Comparison of ENCODE assay signal across 19 cellular contexts in genomic region chr2:85729825-85730510, GRCh38. TPM values are rescaled to one million over a fixed set of nuclear protein-coding genes. Genes with fewer than 3 reads are reported as not detected.
"Had no signal": no experiment of that assay in that cellular context is flagged by ENCODE, and none has a peak within 500 bp of the region (broad histone marks: within the 10 kb centered on the region; RNA-seq: fewer than 3 reads in every experiment).

No MANE protein-coding gene starts in this region.

- H3K4me1 Mint-ChIP-seq: activated naive CD4-positive, alpha-beta T cell treated with anti-CD3 and anti-CD28 coated beads, Interleukin-2, amount 50 U/mL, for 24 hours had no signal

- H3K9me3 Mint-ChIP-seq: activated naive CD4-positive, alpha-beta T cell treated with anti-CD3 and anti-CD28 coated beads, Interleukin-2, amount 50 U/mL, for 24 hours; activated T-cell treated with anti-CD3 and anti-CD28 coated beads, Interleukin-2, amount 50 U/mL, for 4 hours; mesothelial cell of epicardium; natural killer cell treated with Interleukin-12 subunit alpha and Interleukin-12 subunit beta and Interleukin-15 and Interleukin-18, amount 100 ng/mL, for 72 hours; T-helper 1 cell treated with Interleukin-12 subunit alpha and Interleukin-12 subunit beta and Interleukin-4 antibody, amounts not matched to agents 30 μg/mL and 1 μg/mL, for 36 hours had no signal

- DNase-seq: activated CD4-positive, alpha-beta T cell treated with anti-CD3 and anti-CD28 coated beads, Interleukin-2, amount 50 U/mL, for 1 hour; activated CD8-positive, alpha-beta memory T cell treated with anti-CD3 and anti-CD28 coated beads, Interleukin-2, amount 50 U/mL, for 4 hours; activated T-cell treated with anti-CD3 and anti-CD28 coated beads, Interleukin-2, amount 50 U/mL, for 4 hours; effector CD4-positive, alpha-beta T cell; stimulated activated CD4-positive, alpha-beta T cell treated with anti-CD3 and anti-CD28 coated beads, Interleukin-12 subunit alpha, Interleukin-12 subunit beta, amount 100 ng/mL, for 4 hours; stimulated activated CD4-positive, alpha-beta T cell treated with anti-CD3 and anti-CD28 coated beads, Interleukin-2, amount 100 ng/mL, for 24 hours; stimulated activated naive CD8-positive, alpha-beta T cell treated with anti-CD3 and anti-CD28 coated beads, Interleukin-15, Interleukin-2, amounts not matched to agents 100 U/mL and 50 U/mL, for 24 hours; upper lobe of left lung had no signal

- H3K27ac ChIP-seq: breast epithelium, esophagus muscularis mucosa had no signal

- H3K36me3 ChIP-seq: ascending aorta, breast epithelium, esophagus muscularis mucosa, upper lobe of left lung had no signal

- H3K27me3 ChIP-seq: ascending aorta, breast epithelium, esophagus muscularis mucosa, upper lobe of left lung had no signal

- H3K27ac Mint-ChIP-seq: activated naive CD4-positive, alpha-beta T cell treated with anti-CD3 and anti-CD28 coated beads, Interleukin-2, amount 50 U/mL, for 24 hours; mesothelial cell of epicardium; T-helper 1 cell treated with Interleukin-12 subunit alpha and Interleukin-12 subunit beta and Interleukin-4 antibody, amounts not matched to agents 30 μg/mL and 1 μg/mL, for 36 hours had no signal

- H3K9me3 ChIP-seq: ascending aorta, breast epithelium, esophagus muscularis mucosa, upper lobe of left lung had no signal

- H3K27me3 Mint-ChIP-seq: activated naive CD4-positive, alpha-beta T cell treated with anti-CD3 and anti-CD28 coated beads, Interleukin-2, amount 50 U/mL, for 24 hours had no signal

- H3K36me3 Mint-ChIP-seq: activated naive CD4-positive, alpha-beta T cell treated with anti-CD3 and anti-CD28 coated beads, Interleukin-2, amount 50 U/mL, for 24 hours; mesothelial cell of epicardium; natural killer cell treated with Interleukin-12 subunit alpha and Interleukin-12 subunit beta and Interleukin-15 and Interleukin-18, amount 100 ng/mL, for 72 hours had no signal

- H3K4me3 ChIP-seq: ascending aorta, esophagus muscularis mucosa, upper lobe of left lung had no signal

- H3K4me3 Mint-ChIP-seq: activated naive CD4-positive, alpha-beta T cell treated with anti-CD3 and anti-CD28 coated beads, Interleukin-2, amount 50 U/mL, for 24 hours; mesothelial cell of epicardium; T-helper 1 cell treated with Interleukin-12 subunit alpha and Interleukin-12 subunit beta and Interleukin-4 antibody, amounts not matched to agents 30 μg/mL and 1 μg/mL, for 36 hours had no signal

- ATAC-seq: activated CD4-positive, CD25-positive, alpha-beta regulatory T cell treated with anti-CD3 and anti-CD28 coated beads, Interleukin-2, amount 50 U/mL, for 24 hours; activated T-cell treated with anti-CD3 and anti-CD28 coated beads, Interleukin-2, amount 50 U/mL, for 4 hours; stimulated activated naive CD8-positive, alpha-beta T cell treated with anti-CD3 and anti-CD28 coated beads, Interleukin-15, Interleukin-2, amounts not matched to agents 100 U/mL and 50 U/mL, for 24 hours had no signal

RNA-seq across cellular contexts. Expression of gene ATOH8, which starts 23.8 kb away (rescaled TPM):
- total RNA-seq: activated T-cell treated with anti-CD3 and anti-CD28 coated beads, Interleukin-2, amount 50 U/mL, for 4 hours; natural killer cell treated with Interleukin-12 subunit alpha and Interleukin-12 subunit beta and Interleukin-15 and Interleukin-18, amount 100 ng/mL, for 72 hours had no signal

RNA-seq across cellular contexts. Expression of gene GNLY, which starts 35.8 kb away (rescaled TPM):
- total RNA-seq: ascending aorta, cerebellum, endothelial cell of umbilical vein, mesothelial cell of epicardium, renal cortical epithelial cell had no signal
- polyA plus RNA-seq: endothelial cell of umbilical vein had no signal
